ENCODE assay signal across 8 cellular contexts in genomic region chr5:24642022-24642421, GRCh38. TPM values are rescaled to one million over a fixed set of nuclear protein-coding genes. Genes with fewer than 3 reads are reported as not detected.
DNase-seq lines count a peak whose midpoint lies in the region; ATAC-seq and TF ChIP-seq lines count a peak whose summit lies in the region.

No MANE protein-coding gene starts in this region.

- peak; percentile 45 for ATAC-seq in HG02852 (IDR thresholded peaks at IDR 0.05; ENCODE audit: unreplicated experiment)

- in situ Hi-C loops in GM13976 (cut with MboI; ENCODE audit: low sequenced_read_pairs, unreplicated experiment), result no loop called here

- TF ChIP-seq CTCF in GM13976 (IDR thresholded peaks at IDR 0.05; ENCODE audit: borderline replicate concordance, control extremely low read depth, extremely low read depth, insufficient read depth, missing control alignments), result no peak

- DNase-seq in Ammon's horn (ENCODE audit: low spot score) (peak; percentile 76), RKO (ENCODE audit: low spot score) (peak; percentile 72), glomerular visceral epithelial cell (ENCODE audit: extremely low spot score) (peak; percentile 28), GM13976 (ENCODE audit: low spot score) (no peak), GM19240 (ENCODE audit: insufficient read length, low spot score) (no peak), ureter (ENCODE audit: low spot score) (no peak)
- no peak for DNase-seq in stimulated activated CD4-positive, alpha-beta T cell treated with anti-CD3 and anti-CD28 coated beads, Interleukin-4, amount 100 ng/mL, for 24 hours

RNA-seq across cellular contexts. Expression of gene CDH10, which starts 2.8 kb away (rescaled TPM):
- total RNA-seq in ureter, result not detected

Comparison
In these comparisons a context has a peak if more than half of its experiments do, and no peak if none do; other contexts are left out.
1. DNase-seq: peak in Ammon's horn (single experiment), RKO (single experiment) and glomerular visceral epithelial cell (single experiment); none in GM13976 (single experiment), GM19240 (single experiment), stimulated activated CD4-positive, alpha-beta T cell treated with anti-CD3 and anti-CD28 coated beads, Interleukin-4, amount 100 ng/mL, for 24 hours (single experiment) and ureter (single experiment).